In the genomic region with DNA sequence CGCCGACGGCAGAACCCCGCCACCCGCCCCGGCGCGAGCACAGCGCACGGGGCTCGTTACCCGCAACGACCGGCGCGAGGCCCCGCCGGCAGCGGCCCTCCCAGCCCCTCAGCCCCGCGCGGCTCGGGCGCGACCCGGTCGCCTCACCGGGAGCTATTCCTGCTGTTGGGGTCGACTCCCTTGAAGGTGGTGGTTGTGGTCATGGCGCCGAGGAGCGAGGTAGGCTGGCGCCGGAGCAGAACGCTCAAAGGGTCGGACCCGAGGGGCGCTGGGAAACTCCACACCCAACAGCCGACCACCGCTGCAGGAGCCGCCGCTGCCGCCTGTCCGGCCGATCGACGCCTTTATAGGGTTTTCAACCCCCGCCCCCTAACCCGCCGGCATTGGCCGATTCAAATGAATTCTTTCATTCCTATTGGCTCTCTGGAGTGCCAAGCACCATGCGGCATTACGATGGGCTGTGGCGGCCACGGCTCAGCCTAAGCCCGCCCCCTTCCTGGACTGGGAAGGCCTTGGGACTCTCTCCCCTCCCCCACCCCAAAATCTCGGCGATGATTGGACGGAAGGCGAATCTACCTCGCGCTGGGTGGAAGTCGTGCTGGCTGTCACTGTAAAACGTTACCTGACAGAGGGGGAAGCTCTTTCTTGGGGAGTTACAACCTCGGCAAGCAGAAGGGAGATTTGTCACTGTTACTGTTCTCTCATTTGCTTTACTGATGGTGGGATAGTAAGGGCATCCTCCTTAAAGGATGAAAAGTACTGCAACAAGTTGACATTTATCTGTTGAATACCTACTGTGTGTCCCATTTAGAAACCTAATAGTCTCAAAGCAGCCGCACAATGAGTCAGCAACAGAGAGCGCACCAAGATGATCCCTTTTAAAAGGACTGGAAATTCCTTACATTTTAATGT, we compare ENCODE assay signal across 1 cellular context.
A peak's percentile ranks its signal among the peaks of the same experiment; 100 is the strongest.
TF ChIP-seq lines count a peak whose summit lies in the region.

A gene with protein sequence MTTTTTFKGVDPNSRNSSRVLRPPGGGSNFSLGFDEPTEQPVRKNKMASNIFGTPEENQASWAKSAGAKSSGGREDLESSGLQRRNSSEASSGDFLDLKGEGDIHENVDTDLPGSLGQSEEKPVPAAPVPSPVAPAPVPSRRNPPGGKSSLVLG (minus strand): TSS at position 318 of the 912 bp plus-strand sequence. CDS start 115 bp downstream, at position 203.

TF ChIP-seq in K562, 482 proteins besides CTCF, POLR2A, EP300 and RAD21 (continued from another document and continues in another):
- TF ChIP-seq, protein P1, sequence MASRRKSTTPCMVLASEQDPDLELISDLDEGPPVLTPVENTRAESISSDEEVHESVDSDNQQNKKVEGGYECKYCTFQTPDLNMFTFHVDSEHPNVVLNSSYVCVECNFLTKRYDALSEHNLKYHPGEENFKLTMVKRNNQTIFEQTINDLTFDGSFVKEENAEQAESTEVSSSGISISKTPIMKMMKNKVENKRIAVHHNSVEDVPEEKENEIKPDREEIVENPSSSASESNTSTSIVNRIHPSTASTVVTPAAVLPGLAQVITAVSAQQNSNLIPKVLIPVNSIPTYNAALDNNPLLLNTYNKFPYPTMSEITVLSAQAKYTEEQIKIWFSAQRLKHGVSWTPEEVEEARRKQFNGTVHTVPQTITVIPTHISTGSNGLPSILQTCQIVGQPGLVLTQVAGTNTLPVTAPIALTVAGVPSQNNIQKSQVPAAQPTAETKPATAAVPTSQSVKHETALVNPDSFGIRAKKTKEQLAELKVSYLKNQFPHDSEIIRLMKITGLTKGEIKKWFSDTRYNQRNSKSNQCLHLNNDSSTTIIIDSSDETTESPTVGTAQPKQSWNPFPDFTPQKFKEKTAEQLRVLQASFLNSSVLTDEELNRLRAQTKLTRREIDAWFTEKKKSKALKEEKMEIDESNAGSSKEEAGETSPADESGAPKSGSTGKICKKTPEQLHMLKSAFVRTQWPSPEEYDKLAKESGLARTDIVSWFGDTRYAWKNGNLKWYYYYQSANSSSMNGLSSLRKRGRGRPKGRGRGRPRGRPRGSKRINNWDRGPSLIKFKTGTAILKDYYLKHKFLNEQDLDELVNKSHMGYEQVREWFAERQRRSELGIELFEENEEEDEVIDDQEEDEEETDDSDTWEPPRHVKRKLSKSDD (conservative IDR thresholded peaks at IDR 0.05; ENCODE audit: low read length): peak; percentile 79; the same call in 1 of the 2 replicates
- TF ChIP-seq SUPT5H (IDR thresholded peaks at IDR 0.05): peak; percentile 99
- TF ChIP-seq TAF15 (IDR thresholded peaks at IDR 0.05; ENCODE audit: low read depth, low read length): no peak
- TF ChIP-seq NR4A1 (CRISPR knock-in tag; IDR thresholded peaks at IDR 0.05): peak; percentile 58; the same call in 1 of the 2 replicates
- TF ChIP-seq NR4A1 (tag; IDR thresholded peaks at IDR 0.05): peak; percentile 57; the same call in 1 of the 2 replicates
- TF ChIP-seq, protein P2, sequence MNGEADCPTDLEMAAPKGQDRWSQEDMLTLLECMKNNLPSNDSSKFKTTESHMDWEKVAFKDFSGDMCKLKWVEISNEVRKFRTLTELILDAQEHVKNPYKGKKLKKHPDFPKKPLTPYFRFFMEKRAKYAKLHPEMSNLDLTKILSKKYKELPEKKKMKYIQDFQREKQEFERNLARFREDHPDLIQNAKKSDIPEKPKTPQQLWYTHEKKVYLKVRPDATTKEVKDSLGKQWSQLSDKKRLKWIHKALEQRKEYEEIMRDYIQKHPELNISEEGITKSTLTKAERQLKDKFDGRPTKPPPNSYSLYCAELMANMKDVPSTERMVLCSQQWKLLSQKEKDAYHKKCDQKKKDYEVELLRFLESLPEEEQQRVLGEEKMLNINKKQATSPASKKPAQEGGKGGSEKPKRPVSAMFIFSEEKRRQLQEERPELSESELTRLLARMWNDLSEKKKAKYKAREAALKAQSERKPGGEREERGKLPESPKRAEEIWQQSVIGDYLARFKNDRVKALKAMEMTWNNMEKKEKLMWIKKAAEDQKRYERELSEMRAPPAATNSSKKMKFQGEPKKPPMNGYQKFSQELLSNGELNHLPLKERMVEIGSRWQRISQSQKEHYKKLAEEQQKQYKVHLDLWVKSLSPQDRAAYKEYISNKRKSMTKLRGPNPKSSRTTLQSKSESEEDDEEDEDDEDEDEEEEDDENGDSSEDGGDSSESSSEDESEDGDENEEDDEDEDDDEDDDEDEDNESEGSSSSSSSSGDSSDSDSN (IDR thresholded peaks at IDR 0.05; ENCODE audit: borderline replicate concordance in 1 of 2, low read depth in 2 of 2, low read length in 2 of 2): peak; percentile 37 to 73; a peak in 2 of 4 replicates
- TF ChIP-seq, protein P3, sequence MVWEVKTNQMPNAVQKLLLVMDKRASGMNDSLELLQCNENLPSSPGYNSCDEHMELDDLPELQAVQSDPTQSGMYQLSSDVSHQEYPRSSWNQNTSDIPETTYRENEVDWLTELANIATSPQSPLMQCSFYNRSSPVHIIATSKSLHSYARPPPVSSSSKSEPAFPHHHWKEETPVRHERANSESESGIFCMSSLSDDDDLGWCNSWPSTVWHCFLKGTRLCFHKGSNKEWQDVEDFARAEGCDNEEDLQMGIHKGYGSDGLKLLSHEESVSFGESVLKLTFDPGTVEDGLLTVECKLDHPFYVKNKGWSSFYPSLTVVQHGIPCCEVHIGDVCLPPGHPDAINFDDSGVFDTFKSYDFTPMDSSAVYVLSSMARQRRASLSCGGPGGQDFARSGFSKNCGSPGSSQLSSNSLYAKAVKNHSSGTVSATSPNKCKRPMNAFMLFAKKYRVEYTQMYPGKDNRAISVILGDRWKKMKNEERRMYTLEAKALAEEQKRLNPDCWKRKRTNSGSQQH (CRISPR knock-in tag; IDR thresholded peaks at IDR 0.05): 0 out of 2 replicates have a peak, but pooled peaks have one; percentile 71
- TF ChIP-seq NR3C1 (CRISPR knock-in tag; IDR thresholded peaks at IDR 0.05): 0 out of 2 replicates have a peak, but pooled peaks have one; percentile 18
- TF ChIP-seq, protein P4, sequence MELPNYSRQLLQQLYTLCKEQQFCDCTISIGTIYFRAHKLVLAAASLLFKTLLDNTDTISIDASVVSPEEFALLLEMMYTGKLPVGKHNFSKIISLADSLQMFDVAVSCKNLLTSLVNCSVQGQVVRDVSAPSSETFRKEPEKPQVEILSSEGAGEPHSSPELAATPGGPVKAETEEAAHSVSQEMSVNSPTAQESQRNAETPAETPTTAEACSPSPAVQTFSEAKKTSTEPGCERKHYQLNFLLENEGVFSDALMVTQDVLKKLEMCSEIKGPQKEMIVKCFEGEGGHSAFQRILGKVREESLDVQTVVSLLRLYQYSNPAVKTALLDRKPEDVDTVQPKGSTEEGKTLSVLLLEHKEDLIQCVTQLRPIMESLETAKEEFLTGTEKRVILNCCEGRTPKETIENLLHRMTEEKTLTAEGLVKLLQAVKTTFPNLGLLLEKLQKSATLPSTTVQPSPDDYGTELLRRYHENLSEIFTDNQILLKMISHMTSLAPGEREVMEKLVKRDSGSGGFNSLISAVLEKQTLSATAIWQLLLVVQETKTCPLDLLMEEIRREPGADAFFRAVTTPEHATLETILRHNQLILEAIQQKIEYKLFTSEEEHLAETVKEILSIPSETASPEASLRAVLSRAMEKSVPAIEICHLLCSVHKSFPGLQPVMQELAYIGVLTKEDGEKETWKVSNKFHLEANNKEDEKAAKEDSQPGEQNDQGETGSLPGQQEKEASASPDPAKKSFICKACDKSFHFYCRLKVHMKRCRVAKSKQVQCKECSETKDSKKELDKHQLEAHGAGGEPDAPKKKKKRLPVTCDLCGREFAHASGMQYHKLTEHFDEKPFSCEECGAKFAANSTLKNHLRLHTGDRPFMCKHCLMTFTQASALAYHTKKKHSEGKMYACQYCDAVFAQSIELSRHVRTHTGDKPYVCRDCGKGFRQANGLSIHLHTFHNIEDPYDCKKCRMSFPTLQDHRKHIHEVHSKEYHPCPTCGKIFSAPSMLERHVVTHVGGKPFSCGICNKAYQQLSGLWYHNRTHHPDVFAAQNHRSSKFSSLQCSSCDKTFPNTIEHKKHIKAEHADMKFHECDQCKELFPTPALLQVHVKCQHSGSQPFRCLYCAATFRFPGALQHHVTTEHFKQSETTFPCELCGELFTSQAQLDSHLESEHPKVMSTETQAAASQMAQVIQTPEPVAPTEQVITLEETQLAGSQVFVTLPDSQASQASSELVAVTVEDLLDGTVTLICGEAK (IDR thresholded peaks at IDR 0.05): peak; percentile 58; the same call in 1 of the 2 replicates
- TF ChIP-seq, protein P4 (CRISPR knock-in tag; IDR thresholded peaks at IDR 0.05): no peak
- TF ChIP-seq ZBED1 (IDR thresholded peaks at IDR 0.05): 0 out of 2 replicates have a peak, but pooled peaks have one; percentile 68
- 0 out of 2 replicates have a peak, but pooled peaks have one; percentile 15 for TF ChIP-seq MTA1 (IDR thresholded peaks at IDR 0.05; ENCODE audit: borderline replicate concordance)
- TF ChIP-seq ATF1 (CRISPR knock-in tag; IDR thresholded peaks at IDR 0.05): no peak
- TF ChIP-seq ATF1 (tag; IDR thresholded peaks at IDR 0.05): peak; percentile 87
- peak; percentile 92 for TF ChIP-seq C11orf30 (IDR thresholded peaks at IDR 0.05; ENCODE audit: low read depth)
- peak; percentile 71 for TF ChIP-seq NFYB (IDR thresholded peaks at IDR 0.05; ENCODE audit: extremely low read depth, insufficient read length)
- TF ChIP-seq, protein P5, sequence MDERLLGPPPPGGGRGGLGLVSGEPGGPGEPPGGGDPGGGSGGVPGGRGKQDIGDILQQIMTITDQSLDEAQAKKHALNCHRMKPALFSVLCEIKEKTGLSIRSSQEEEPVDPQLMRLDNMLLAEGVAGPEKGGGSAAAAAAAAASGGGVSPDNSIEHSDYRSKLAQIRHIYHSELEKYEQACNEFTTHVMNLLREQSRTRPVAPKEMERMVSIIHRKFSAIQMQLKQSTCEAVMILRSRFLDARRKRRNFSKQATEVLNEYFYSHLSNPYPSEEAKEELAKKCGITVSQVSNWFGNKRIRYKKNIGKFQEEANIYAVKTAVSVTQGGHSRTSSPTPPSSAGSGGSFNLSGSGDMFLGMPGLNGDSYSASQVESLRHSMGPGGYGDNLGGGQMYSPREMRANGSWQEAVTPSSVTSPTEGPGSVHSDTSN (CRISPR knock-in tag; IDR thresholded peaks at IDR 0.05; ENCODE audit: low read depth): peak; percentile 80
- TF ChIP-seq, protein P5 (tag; conservative IDR thresholded peaks at IDR 0.05; ENCODE audit: low read depth): peak; percentile 99
- TF ChIP-seq MAZ (CRISPR knock-in tag; conservative IDR thresholded peaks at IDR 0.05 in 1 of 2, IDR thresholded peaks at IDR 0.05 in 1 of 2): peak; percentile 64 to 88
- 0 out of 2 replicates have a peak, but pooled peaks have one; percentile 37 for TF ChIP-seq ZNF431 (CRISPR knock-in tag; IDR thresholded peaks at IDR 0.05)
- TF ChIP-seq, protein P6, sequence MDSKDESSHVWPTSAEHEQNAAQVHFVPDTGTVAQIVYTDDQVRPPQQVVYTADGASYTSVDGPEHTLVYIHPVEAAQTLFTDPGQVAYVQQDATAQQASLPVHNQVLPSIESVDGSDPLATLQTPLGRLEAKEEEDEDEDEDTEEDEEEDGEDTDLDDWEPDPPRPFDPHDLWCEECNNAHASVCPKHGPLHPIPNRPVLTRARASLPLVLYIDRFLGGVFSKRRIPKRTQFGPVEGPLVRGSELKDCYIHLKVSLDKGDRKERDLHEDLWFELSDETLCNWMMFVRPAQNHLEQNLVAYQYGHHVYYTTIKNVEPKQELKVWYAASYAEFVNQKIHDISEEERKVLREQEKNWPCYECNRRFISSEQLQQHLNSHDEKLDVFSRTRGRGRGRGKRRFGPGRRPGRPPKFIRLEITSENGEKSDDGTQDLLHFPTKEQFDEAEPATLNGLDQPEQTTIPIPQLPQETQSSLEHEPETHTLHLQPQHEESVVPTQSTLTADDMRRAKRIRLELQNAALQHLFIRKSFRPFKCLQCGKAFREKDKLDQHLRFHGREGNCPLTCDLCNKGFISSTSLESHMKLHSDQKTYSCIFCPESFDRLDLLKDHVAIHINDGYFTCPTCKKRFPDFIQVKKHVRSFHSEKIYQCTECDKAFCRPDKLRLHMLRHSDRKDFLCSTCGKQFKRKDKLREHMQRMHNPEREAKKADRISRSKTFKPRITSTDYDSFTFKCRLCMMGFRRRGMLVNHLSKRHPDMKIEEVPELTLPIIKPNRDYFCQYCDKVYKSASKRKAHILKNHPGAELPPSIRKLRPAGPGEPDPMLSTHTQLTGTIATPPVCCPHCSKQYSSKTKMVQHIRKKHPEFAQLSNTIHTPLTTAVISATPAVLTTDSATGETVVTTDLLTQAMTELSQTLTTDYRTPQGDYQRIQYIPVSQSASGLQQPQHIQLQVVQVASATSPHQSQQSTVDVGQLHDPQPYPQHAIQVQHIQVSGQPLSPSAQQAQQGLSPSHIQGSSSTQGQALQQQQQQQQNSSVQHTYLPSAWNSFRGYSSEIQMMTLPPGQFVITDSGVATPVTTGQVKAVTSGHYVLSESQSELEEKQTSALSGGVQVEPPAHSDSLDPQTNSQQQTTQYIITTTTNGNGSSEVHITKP (IDR thresholded peaks at IDR 0.05; ENCODE audit: partially characterized antibody): peak; percentile 78
- peak; percentile 100 for TF ChIP-seq MTA3 (IDR thresholded peaks at IDR 0.05; ENCODE audit: borderline replicate concordance)
